8 cellular contexts compared by ENCODE assay signal in genomic region chr16:3059041-3059722, GRCh38. TPM values are rescaled to one million over a fixed set of nuclear protein-coding genes. Genes with fewer than 3 reads are reported as not detected.
A peak's percentile ranks its signal among the peaks of the same experiment; 100 is the strongest.
DNase-seq lines count a peak whose midpoint lies in the region; ATAC-seq, FAIRE-seq and TF ChIP-seq lines count a peak whose summit lies in the region.

No MANE protein-coding gene starts in this region.

- TF ChIP-seq CTCF in AG04449 (IDR thresholded peaks at IDR 0.05; ENCODE audit: insufficient read depth, low read length, missing control alignments) (peak; percentile 91), dorsolateral prefrontal cortex (IDR thresholded peaks at IDR 0.05 in 54 of 56, conservative IDR thresholded peaks at IDR 0.05 in 2 of 56; ENCODE audit: low read depth in 1 of 56, partially characterized antibody in 56 of 56) (peak; percentile 56 to 98 (median 90)), lower lobe of right lung (IDR thresholded peaks at IDR 0.05) (peak; percentile 87)

- DNase-seq in AG04449 (ENCODE audit: low read depth, low spot score) (peak; percentile 16), GM18507 (ENCODE audit: extremely low spot score, insufficient read length, low read depth) (peak; percentile 88), NCI-H446 (lab: John Stamatoyannopoulos, UW) (peak; percentile 22 to 89), dorsolateral prefrontal cortex (peak; percentile 46 to 90 (median 68)), lower lobe of right lung (peak; percentile 92)
- DNase-seq in activated CD4-positive, alpha-beta T cell treated with anti-CD3 and anti-CD28 coated beads, Interleukin-2, amount 50 U/mL, for 48 hours: peak; percentile 89 to 90
- peak; percentile 67 to 82 (median 81) for DNase-seq in stimulated activated CD4-positive, alpha-beta T cell treated with anti-CD3 and anti-CD28 coated beads, TNF-alpha, amount 100 ng/mL, for 1 hour (ENCODE audit: low read depth in 3 of 3, low spot score in 1 of 3)

- H3K36me3 ChIP-seq in lower lobe of right lung: no peaks in the 10 kb centered on the region

- intact Hi-C loops in dorsolateral prefrontal cortex (cut with DNase I) (loop anchor here (5.0 to 10.0 kb wide), 3 partner anchors 63 to 106 kb away; no protein-coding TSS in a partner anchor), lower lobe of right lung (cut with DNase I) (no loop called here)

- CTCF ChIA-PET in AG04449 (lab: Yijun Ruan, JAX): interaction anchor here (0.5 to 5.0 kb wide), 46 partner anchors 8 to 208 kb away, joined by 3 to 88 read pairs (median 5); partner anchors contain the start of genes HCFC1R1, THOC6, ZNF205 and ZNF213

- peak overlapping the region in 50 of 59 donors; percentile 7 to 90 (median 67) for H3K27ac ChIP-seq in dorsolateral prefrontal cortex
- H3K27ac ChIP-seq in lower lobe of right lung: peak overlapping the region; percentile 86

- H3K27me3 ChIP-seq in dorsolateral prefrontal cortex (no peaks in the 10 kb centered on the region), lower lobe of right lung (ENCODE audit: low read depth) (no peaks in the 10 kb centered on the region)

- H3K9me3 ChIP-seq in lower lobe of right lung: no peaks in the 10 kb centered on the region

- POLR2A ChIA-PET in AG04449 (lab: Yijun Ruan, JAX): interaction anchor here (1.3 to 1.7 kb wide), 2 partner anchors 69 to 76 kb away, joined by 4 to 5 read pairs; partner anchors contain the start of gene ZNF213

- ATAC-seq in HG03066 (IDR thresholded peaks at IDR 0.05; ENCODE audit: low read depth, unreplicated experiment) (peak; percentile 76), lower lobe of right lung (peak; percentile 96 to 97)

- H3K4me3 ChIP-seq in AG04449 (ENCODE audit: low read depth, low read length) (peak overlapping the region; percentile 81), dorsolateral prefrontal cortex (peak overlapping the region; percentile 57 to 95 (median 87)), lower lobe of right lung (peak overlapping the region; percentile 91)

- peaks cover 30% of the 10 kb centered on the region for H3K4me1 ChIP-seq in lower lobe of right lung

- FAIRE-seq in GM18507 (lab: Jason Lieb, UNC): peak; percentile 64

RNA-seq across cellular contexts. Expression of gene IL32, which starts 6.3 kb away (rescaled TPM):
- 10 to 100 TPM in 42 of 120 experiments, 1 to 10 TPM in 78; 1.7 to 41.8 (median 8.0) TPM for total RNA-seq in dorsolateral prefrontal cortex
- total RNA-seq in lower lobe of right lung: 79.1 TPM

RNA-seq across cellular contexts. Expression of gene MMP25, which starts 12.8 kb away (rescaled TPM):
- total RNA-seq in dorsolateral prefrontal cortex (1 to 10 TPM in 38 of 120 experiments, under 1 TPM in 76, not detected in 6; 0.12 to 7.8 (median 0.77) TPM), lower lobe of right lung (22.7 TPM)

RNA-seq across cellular contexts. Expression of gene BICDL2, which starts 22.4 kb away (rescaled TPM):
- 1 to 10 TPM in 36 of 120 experiments, under 1 TPM in 81, not detected in 3; 0.25 to 2.6 (median 0.84) TPM for total RNA-seq in dorsolateral prefrontal cortex
- total RNA-seq in lower lobe of right lung: 19.5 TPM

RNA-seq across cellular contexts. Expression of gene THOC6, which starts 35.3 kb away (rescaled TPM):
- 10 to 100 TPM in 31 of 120 experiments, 1 to 10 TPM in 89; 4.3 to 13.3 (median 8.8) TPM for total RNA-seq in dorsolateral prefrontal cortex
- total RNA-seq in lower lobe of right lung: 26.8 TPM

RNA-seq across cellular contexts. Expression of gene HCFC1R1, which starts 35.4 kb away (rescaled TPM):
- total RNA-seq in dorsolateral prefrontal cortex (100 to 1,000 TPM in 12 of 120 experiments, 10 to 100 TPM in 108; 50.9 to 124 (median 83.2) TPM), lower lobe of right lung (43.2 TPM)

Comparison
In these comparisons a context has a peak if more than half of its experiments do, and no peak if none do; other contexts are left out.
1. Peak in every context shown above with its lines: DNase-seq, ATAC-seq, H3K4me3 ChIP-seq and H3K27ac ChIP-seq.
2. DNase-seq: peak in every context shown above with its lines; median percentile 92 in lower lobe of right lung; 90 in activated CD4-positive, alpha-beta T cell treated with anti-CD3 and anti-CD28 coated beads, Interleukin-2, amount 50 U/mL, for 48 hours; 88 in GM18507; 81 in stimulated activated CD4-positive, alpha-beta T cell treated with anti-CD3 and anti-CD28 coated beads, TNF-alpha, amount 100 ng/mL, for 1 hour; 68 in dorsolateral prefrontal cortex; 56 in NCI-H446; 16 in AG04449.